ENCODE assay signal across 1 cellular context in genomic region chr15:65516997-65517865, GRCh38.
A peak's percentile ranks its signal among the peaks of the same experiment; 100 is the strongest.
TF ChIP-seq lines count a peak whose summit lies in the region.

DPP8 (minus strand) TSS chr15:65517689; CDS start chr15:65512553, 5,136 bp downstream.

TF ChIP-seq in HEK293, 187 proteins besides CTCF, POLR2A, EP300 and RAD21 (continued from another document):
- TF ChIP-seq ZNF544 (tag by site-specific recombination; IDR thresholded peaks at IDR 0.05) = no peak
- no peak for TF ChIP-seq ZNF311 (tag by site-specific recombination; IDR thresholded peaks at IDR 0.05; ENCODE audit: borderline replicate concordance)
- TF ChIP-seq ZNF302 (tag by site-specific recombination; IDR thresholded peaks at IDR 0.05; ENCODE audit: low read depth) = no peak
- TF ChIP-seq ZNF341 (tag by site-specific recombination; IDR thresholded peaks at IDR 0.05; ENCODE audit: low read depth) = peak; percentile 80
- no peak for TF ChIP-seq ZNF48 (tag by site-specific recombination; IDR thresholded peaks at IDR 0.05)
- peak; percentile 88 for TF ChIP-seq ZNF121 (tag by site-specific recombination; IDR thresholded peaks at IDR 0.05)
- peak; percentile 43 for TF ChIP-seq WT1 (tag by site-specific recombination; IDR thresholded peaks at IDR 0.05)
- TF ChIP-seq SP7 (tag by site-specific recombination; IDR thresholded peaks at IDR 0.05) = peak; percentile 95
- TF ChIP-seq ZNF701 (tag by site-specific recombination; IDR thresholded peaks at IDR 0.05) = no peak
- TF ChIP-seq ZNF654 (tag by site-specific recombination; IDR thresholded peaks at IDR 0.05; ENCODE audit: low read depth) = no peak; the same call in 1 of the 2 replicates
- no peak for TF ChIP-seq ZNF223 (tag by site-specific recombination; IDR thresholded peaks at IDR 0.05)
- peak; percentile 95 for TF ChIP-seq ZSCAN5A (tag by site-specific recombination; IDR thresholded peaks at IDR 0.05)
- TF ChIP-seq IKZF3 (tag by site-specific recombination; IDR thresholded peaks at IDR 0.05) = peak; percentile 17; the same call in 1 of the 2 replicates
- peak; percentile 92 for TF ChIP-seq ZNF692 (tag by site-specific recombination; IDR thresholded peaks at IDR 0.05)
- peak; percentile 79 for TF ChIP-seq ZNF239 (tag by site-specific recombination; IDR thresholded peaks at IDR 0.05)
- no peak for TF ChIP-seq ZFP41 (tag by site-specific recombination; IDR thresholded peaks at IDR 0.05; ENCODE audit: borderline replicate concordance)
- no peak for TF ChIP-seq SALL2 (tag by site-specific recombination; IDR thresholded peaks at IDR 0.05; ENCODE audit: borderline replicate concordance)
- peak; percentile 90 for TF ChIP-seq KLF9 (tag by site-specific recombination; IDR thresholded peaks at IDR 0.05; ENCODE audit: low read depth)
- 0 out of 2 replicates have a peak, but pooled peaks have one; percentile 8 for TF ChIP-seq ZNF664 (tag by site-specific recombination; IDR thresholded peaks at IDR 0.05)
- TF ChIP-seq ZNF837 (tag by site-specific recombination; IDR thresholded peaks at IDR 0.05) = peak; percentile 85; the same call in 1 of the 2 replicates
- no peak for TF ChIP-seq ZNF280C (tag by site-specific recombination; IDR thresholded peaks at IDR 0.05)
- peak; percentile 55; the same call in 1 of the 2 replicates for TF ChIP-seq PRDM10 (tag by site-specific recombination; IDR thresholded peaks at IDR 0.05)
- peak; percentile 73 for TF ChIP-seq YY1 (tag by site-specific recombination; IDR thresholded peaks at IDR 0.05)
- peak; percentile 77 for TF ChIP-seq ZNF600 (tag by site-specific recombination; IDR thresholded peaks at IDR 0.05)
- no peak for TF ChIP-seq PRDM1 (tag by site-specific recombination; IDR thresholded peaks at IDR 0.05)
- no peak for TF ChIP-seq ZNF292 (tag by site-specific recombination; IDR thresholded peaks at IDR 0.05; ENCODE audit: borderline replicate concordance, low read depth)
- TF ChIP-seq GFI1B (tag by site-specific recombination; IDR thresholded peaks at IDR 0.05) = 0 out of 2 replicates have a peak, but pooled peaks have one; percentile 6
- no peak for TF ChIP-seq HOXD13 (CRISPR knock-in tag; IDR thresholded peaks at IDR 0.05; ENCODE audit: borderline replicate concordance)
- peak; percentile 56; the same call in 1 of the 2 replicates for TF ChIP-seq FEZF1 (tag by site-specific recombination; IDR thresholded peaks at IDR 0.05)
- no peak for TF ChIP-seq ZNF112 (tag by site-specific recombination; IDR thresholded peaks at IDR 0.05)
- peak; percentile 89 for TF ChIP-seq ZBTB44 (tag by site-specific recombination; IDR thresholded peaks at IDR 0.05)
- peak; percentile 42; the same call in 1 of the 2 replicates for TF ChIP-seq ELK4 (IDR thresholded peaks at IDR 0.05; ENCODE audit: borderline replicate concordance, low read depth, low read length)
- no peak for TF ChIP-seq ATF2 (tag by site-specific recombination; IDR thresholded peaks at IDR 0.05; ENCODE audit: low read depth)
- TF ChIP-seq ZNF366 (tag by site-specific recombination; conservative IDR thresholded peaks at IDR 0.05) = peak; percentile 56
- peak; percentile 84; the same call in 1 of the 2 replicates for TF ChIP-seq PRDM2 (tag by site-specific recombination; IDR thresholded peaks at IDR 0.05; ENCODE audit: borderline replicate concordance)
- no peak for TF ChIP-seq ZNF530 (tag by site-specific recombination; IDR thresholded peaks at IDR 0.05; ENCODE audit: low read depth)
- TF ChIP-seq ZNF747 (tag by site-specific recombination; IDR thresholded peaks at IDR 0.05) = no peak
- peak; percentile 97 for TF ChIP-seq ZXDB (tag by site-specific recombination; IDR thresholded peaks at IDR 0.05)
- TF ChIP-seq ZNF571 (tag by site-specific recombination; IDR thresholded peaks at IDR 0.05) = no peak
- no peak for TF ChIP-seq ZNF549 (tag by site-specific recombination; IDR thresholded peaks at IDR 0.05)
- no peak for TF ChIP-seq ZNF510 (tag by site-specific recombination; IDR thresholded peaks at IDR 0.05; ENCODE audit: insufficient replicate concordance)
